ENCODE assay signal across 12 cellular contexts in genomic region chr3:129651316-129652202, GRCh38. TPM values are rescaled to one million over a fixed set of nuclear protein-coding genes. Genes with fewer than 3 reads are reported as not detected.
DNase-seq lines count a peak whose midpoint lies in the region; ATAC-seq and TF ChIP-seq lines count a peak whose summit lies in the region.
"Had no signal": no experiment of that assay in that cellular context is flagged by ENCODE, and none has a peak within 500 bp of the region (broad histone marks: within the 10 kb centered on the region; RNA-seq: fewer than 3 reads in every experiment).

No MANE protein-coding gene starts in this region.

- H3K4me3 ChIP-seq in A673 (ENCODE audit: low read depth, low read length, poor library complexity, severe bottlenecking), result no peak overlapping the region
- no peak overlapping the region for H3K4me3 ChIP-seq in prostate gland
- H3K4me3 ChIP-seq: esophagus muscularis mucosa had no signal

- ATAC-seq in GM18873 (IDR thresholded peaks at IDR 0.05; ENCODE audit: low FRiP score, unreplicated experiment) (no peak), HG02798 (IDR thresholded peaks at IDR 0.05; ENCODE audit: poor library complexity, unreplicated experiment) (no peak)

- POLR2A ChIA-PET in A673 (lab: Charles Lee; ENCODE audit: low non-redundant PET), result no interaction called here

- peak; percentile 23; the same call in 1 of the 2 replicates for TF ChIP-seq CTCF in A673 (conservative IDR thresholded peaks at IDR 0.05; ENCODE audit: low read depth, low read length)
- no peak for TF ChIP-seq CTCF in prostate gland (IDR thresholded peaks at IDR 0.05)

- H3K4me1 ChIP-seq in A673 (ENCODE audit: insufficient read depth, low read length, poor library complexity, severe bottlenecking) (peaks cover 30% of the 10 kb centered on the region), prostate gland (replicated peaks) (no peaks in the 10 kb centered on the region)

- 65% methylated on average over 9 of the region's 9 CpGs for WGBS in prostate gland

- no peak for TF ChIP-seq POLR2A in prostate gland (IDR thresholded peaks at IDR 0.05)

- H3K27me3 ChIP-seq in A673 (replicated peaks; ENCODE audit: insufficient read depth, low read depth, low read length, poor library complexity) (no peaks in the 10 kb centered on the region), prostate gland (replicated peaks; ENCODE audit: insufficient read depth) (no peaks in the 10 kb centered on the region)
- H3K27me3 ChIP-seq: esophagus muscularis mucosa had no signal

- H3K36me3 ChIP-seq in A673 (ENCODE audit: insufficient read depth, low read length, poor library complexity, severe bottlenecking) (peaks cover 5% of the 10 kb centered on the region), prostate gland (no peaks in the 10 kb centered on the region)

- peak; percentile 97 for DNase-seq in A673 (ENCODE audit: low spot score)
- DNase-seq in HS-27A (ENCODE audit: low read depth), result peak; percentile 87
- DNase-seq in iris pigment epithelial cell (ENCODE audit: low read depth), result peak; percentile 83
- DNase-seq in prostate gland (ENCODE audit: low spot score), result no peak
- DNase-seq in NCI-H2107 treated with DMSO at 0.1 percent for 48 hours (lab: John Stamatoyannopoulos, UW; ENCODE audit: unreplicated experiment), result no peak
- DNase-seq: activated CD4-positive, alpha-beta T cell treated with anti-CD3 and anti-CD28 coated beads, Interleukin-2, amount 50 U/mL, for 1 hour; CD4-positive, alpha-beta T cell; stimulated activated CD4-positive, alpha-beta T cell treated with anti-CD3 and anti-CD28 coated beads, Interleukin-1b, Interleukin-23, amount 100 ng/mL, for 48 hours had no signal

- CTCF ChIA-PET in A673 (lab: Charles Lee), result interaction anchor here (0.8 kb wide), 2 partner anchors 178 to 268 kb away, joined by 3 read pairs; no protein-coding TSS in a partner anchor

- intact Hi-C loops in A673 (cut with micrococcal nuclease; ENCODE audit: unreplicated experiment) (loop anchor here (1.0 kb wide), 1 partner anchor 174 kb away; no protein-coding TSS in a partner anchor), prostate gland (cut with DNase I) (loop anchor here (2.0 to 5.0 kb wide), 2 partner anchors 177 to 281 kb away; no protein-coding TSS in a partner anchor)

- no peaks in the 10 kb centered on the region for H3K9me3 ChIP-seq in A673 (ENCODE audit: low read depth, low read length, poor library complexity, severe bottlenecking)
- no peaks in the 10 kb centered on the region for H3K9me3 ChIP-seq in prostate gland
- H3K9me3 ChIP-seq: esophagus muscularis mucosa had no signal

- no TSS peak for BruUV-seq in A673 (replicated peaks; lab: Mats Ljungman, UMichigan)

- peak overlapping the region; percentile 22 for H3K27ac ChIP-seq in A673 (ENCODE audit: low read depth, low read length, poor library complexity, severe bottlenecking)
- peak overlapping the region; percentile 35 for H3K27ac ChIP-seq in angular gyrus (ENCODE audit: low read depth, low read length)
- no peak overlapping the region for H3K27ac ChIP-seq in prostate gland

RNA-seq across cellular contexts. Expression of gene PLXND1, which starts 45.1 kb away (rescaled TPM):
- total RNA-seq in A673 (2021) (31.5 and 32.1 TPM in 2 replicates), prostate gland (10 to 100 TPM; 19.7 to 83.6 TPM)

Comparison
In these comparisons a context has a peak if more than half of its experiments do, and no peak if none do; other contexts are left out.
1. DNase-seq: peak in A673 (single experiment), HS-27A (single experiment) and iris pigment epithelial cell (single experiment); none in prostate gland (single experiment) and NCI-H2107 treated with DMSO at 0.1 percent for 48 hours (single experiment).
2. H3K27ac ChIP-seq: peak in A673 (single experiment) and angular gyrus (single experiment); none in prostate gland (0 of 2).